ENCODE assay signal across 13 cellular contexts in the genomic region with DNA sequence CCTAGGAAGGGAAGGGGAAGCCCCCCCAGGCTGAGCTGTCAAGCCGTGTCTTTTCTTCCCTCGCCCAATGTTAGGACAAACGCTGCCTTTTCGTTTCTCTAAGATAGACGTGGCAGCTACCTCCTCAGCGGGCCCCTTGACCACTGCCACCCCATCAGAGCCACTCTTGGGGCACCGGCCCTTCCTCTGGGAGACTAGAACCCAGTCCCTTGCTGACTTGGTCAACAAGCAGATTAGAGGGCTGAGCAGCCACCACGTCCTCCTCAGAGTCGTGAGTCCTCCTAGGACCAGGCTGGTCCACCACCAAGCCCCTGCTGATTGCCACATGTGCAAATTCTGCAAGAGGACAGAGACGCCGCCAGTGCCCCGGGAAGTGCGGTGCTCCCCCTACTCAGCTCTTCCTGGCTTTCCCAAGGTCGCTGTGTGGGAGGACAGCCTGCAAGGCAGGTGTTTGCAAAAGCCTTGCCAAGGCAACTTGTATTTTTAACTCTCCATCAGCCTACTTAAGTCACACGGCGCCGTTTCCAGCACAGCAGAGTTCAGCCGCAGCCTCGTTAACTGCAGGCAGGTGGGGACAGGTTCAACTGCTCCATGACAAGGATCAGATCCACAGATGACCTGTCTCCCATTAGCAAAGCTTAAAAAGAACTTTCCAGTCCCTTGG.
A peak's percentile ranks its signal among the peaks of the same experiment; 100 is the strongest.
DNase-seq lines count a peak whose midpoint lies in the region; ATAC-seq and TF ChIP-seq lines count a peak whose summit lies in the region.
"Had no signal": no experiment of that assay in that cellular context is flagged by ENCODE, and none has a peak within 500 bp of the region (broad histone marks: within the 10 kb centered on the region; RNA-seq: fewer than 3 reads in every experiment).

No MANE protein-coding gene starts in this region.

- no peak overlapping the region for H3K9ac ChIP-seq in mammary epithelial cell (ENCODE audit: insufficient read depth, low read length)

- TF ChIP-seq CTCF in MCF 10A (IDR thresholded peaks at IDR 0.05; ENCODE audit: unreplicated experiment), result no peak
- no peak for TF ChIP-seq CTCF in mammary epithelial cell (conservative IDR thresholded peaks at IDR 0.05 in 1 of 2, IDR thresholded peaks at IDR 0.05 in 1 of 2; ENCODE audit: extremely low read depth in 1 of 2, insufficient read depth in 1 of 2, low read depth in 1 of 2, low read length in 2 of 2)
- TF ChIP-seq CTCF in testis (IDR thresholded peaks at IDR 0.05), result no peak

- in situ Hi-C loops in mammary epithelial cell (cut with MboI; ENCODE audit: low sequenced_read_pairs in 2 of 2), result no loop called here

- no peak overlapping the region for H2AFZ ChIP-seq in mammary epithelial cell (ENCODE audit: low read depth, low read length)
- H2AFZ ChIP-seq: GM23338 had no signal

- POLR2A ChIA-PET in MCF 10A (lab: Yijun Ruan, JAX), result no interaction called here

- BruUV-seq in MCF 10A (replicated peaks; lab: Mats Ljungman, UMichigan), result no TSS peak
- BruUV-seq in mammary epithelial cell (replicated peaks; lab: Mats Ljungman, UMichigan), result no TSS peak

- no peaks in the 10 kb centered on the region for H3K4me1 Mint-ChIP-seq in MCF 10A (ENCODE audit: insufficient read depth, unreplicated experiment)
- H3K4me1 Mint-ChIP-seq: central memory CD8-positive, alpha-beta T cell had no signal

- no peaks in the 10 kb centered on the region for H3K9me3 ChIP-seq in mammary epithelial cell (replicated peaks; ENCODE audit: insufficient read depth, low read length)
- H3K9me3 ChIP-seq in testis, result no peaks in the 10 kb centered on the region

- no peak overlapping the region for H3K27ac ChIP-seq in mammary epithelial cell (ENCODE audit: insufficient read depth, low read depth, low read length)
- peak overlapping the region; percentile 75 for H3K27ac ChIP-seq in angular gyrus (ENCODE audit: low read depth, low read length)
- no peak overlapping the region for H3K27ac ChIP-seq in testis

- dilution Hi-C loops in mammary epithelial cell (cut with HindIII; ENCODE audit: low sequenced_read_pairs), result no loop called here

- no peak for TF ChIP-seq POLR2A in testis (IDR thresholded peaks at IDR 0.05)

- CTCF ChIA-PET in MCF 10A (lab: Yijun Ruan, JAX), result interaction anchor here (0.6 to 1.2 kb wide), 2 partner anchors 8 to 118 kb away, joined by 3 read pairs; no protein-coding TSS in a partner anchor
- CTCF ChIA-PET in mammary epithelial cell (lab: Charles Lee; ENCODE audit: low non-redundant PET), result no interaction called here

- no peak for ATAC-seq in HG02571 (IDR thresholded peaks at IDR 0.05; ENCODE audit: unreplicated experiment)
- no peak for ATAC-seq in GM21786 (IDR thresholded peaks at IDR 0.05; ENCODE audit: unreplicated experiment)
- no peak for ATAC-seq in GM19463 (IDR thresholded peaks at IDR 0.05; ENCODE audit: unreplicated experiment)

- H3K36me3 ChIP-seq in mammary epithelial cell (ENCODE audit: insufficient read depth, low read length) (no peaks in the 10 kb centered on the region), testis (ENCODE audit: low read depth, missing control alignments) (no peaks in the 10 kb centered on the region)

- peak overlapping the region; percentile 31 for H3K27ac Mint-ChIP-seq in MCF 10A (ENCODE audit: low read depth, unreplicated experiment)
- H3K27ac Mint-ChIP-seq: activated T-cell treated with anti-CD3 and anti-CD28 coated beads, Interleukin-2, amount 50 U/mL, for 72 hours; GM23338 had no signal

- intact Hi-C loops in MCF 10A (cut with micrococcal nuclease) (no loop called here), mammary epithelial cell (cut with micrococcal nuclease) (no loop called here), testis (cut with DNase I; ENCODE audit: low total_unique reads) (no loop called here)

- peaks cover 18% of the 10 kb centered on the region for H3K36me3 Mint-ChIP-seq in MCF 10A (ENCODE audit: insufficient read depth, unreplicated experiment)

- DNase-seq in MCF 10A (ENCODE audit: unreplicated experiment) (no peak), mammary epithelial cell (no peak), kidney tubule cell (ENCODE audit: low spot score) (peak; percentile 3), testis (peak; percentile 36)
- DNase-seq: activated T-cell treated with anti-CD3 and anti-CD28 coated beads, Interleukin-2, amount 50 U/mL, for 72 hours; GDM1 had no signal

- no peak overlapping the region for H3K4me3 Mint-ChIP-seq in MCF 10A (ENCODE audit: unreplicated experiment)
- H3K4me3 Mint-ChIP-seq: activated T-cell treated with anti-CD3 and anti-CD28 coated beads, Interleukin-2, amount 50 U/mL, for 72 hours; central memory CD8-positive, alpha-beta T cell; GM23338 had no signal

- H3K79me2 ChIP-seq in mammary epithelial cell (ENCODE audit: insufficient read depth, low read length), result no peaks in the 10 kb centered on the region

- H3K4me3 ChIP-seq in mammary epithelial cell (replicated peaks in 1 of 3; ENCODE audit: insufficient read depth in 1 of 3, low read depth in 2 of 3, low read length in 3 of 3), result no peak overlapping the region
- H3K4me3 ChIP-seq in testis, result no peak overlapping the region
- H3K4me3 ChIP-seq: GM23338, lung had no signal

- H3K27me3 Mint-ChIP-seq in MCF 10A (ENCODE audit: insufficient read depth, unreplicated experiment), result no peaks in the 10 kb centered on the region
- H3K27me3 Mint-ChIP-seq: central memory CD8-positive, alpha-beta T cell had no signal

- WGBS in mammary epithelial cell (ENCODE audit: low coverage, missing lambda C conversion rate), result 37% methylated on average over 13 of the region's 19 CpGs
- WGBS in testis, 2 donors, result 39 to 47% methylated on average over 17 to 19 of the region's 19 CpGs

- H3K4me1 ChIP-seq in mammary epithelial cell (ENCODE audit: insufficient read depth, low read length) (no peaks in the 10 kb centered on the region), testis (peaks cover 14% of the 10 kb centered on the region)

- H3K4me2 ChIP-seq in mammary epithelial cell (ENCODE audit: insufficient read depth, low read depth, low read length), result no peak overlapping the region
- H3K4me2 ChIP-seq: GM23338 had no signal

- no peaks in the 10 kb centered on the region for H4K20me1 ChIP-seq in mammary epithelial cell (ENCODE audit: insufficient read depth, low read length)

- H3K27me3 ChIP-seq in mammary epithelial cell (ENCODE audit: insufficient read depth, low read length) (peaks cover 23% of the 10 kb centered on the region), testis (no peaks in the 10 kb centered on the region)

- H3K9me3 Mint-ChIP-seq in MCF 10A (ENCODE audit: unreplicated experiment), result no peaks in the 10 kb centered on the region
- H3K9me3 Mint-ChIP-seq: activated T-cell treated with anti-CD3 and anti-CD28 coated beads, Interleukin-2, amount 50 U/mL, for 72 hours; central memory CD8-positive, alpha-beta T cell; GM23338 had no signal

Comparison
In these comparisons a context has a peak if more than half of its experiments do, and no peak if none do; other contexts are left out.
1. DNase-seq: peak in kidney tubule cell (single experiment) and testis (single experiment); none in MCF 10A (single experiment) and mammary epithelial cell (single experiment).